In genomic region chr22:40637181-40638150, GRCh38 we compare ENCODE assay signal across 8 cellular contexts. TPM values are rescaled to one million over a fixed set of nuclear protein-coding genes. Genes with fewer than 3 reads are reported as not detected.
DNase-seq lines count a peak whose midpoint lies in the region; ATAC-seq and TF ChIP-seq lines count a peak whose summit lies in the region.

No MANE protein-coding gene starts in this region.

- H3K79me2 ChIP-seq in MM.1S (ENCODE audit: low read length): peaks cover 39% of the 10 kb centered on the region

- H3K27me3 ChIP-seq in MM.1S (replicated peaks; ENCODE audit: insufficient read depth, low read length) (no peaks in the 10 kb centered on the region), subcutaneous abdominal adipose tissue (ENCODE audit: control insufficient read depth in 5 of 5, insufficient read depth in 4 of 5, low read length in 5 of 5) (no peaks in the 10 kb centered on the region)

- H3K4me3 ChIP-seq in MM.1S (ENCODE audit: low read length): peak overlapping the region; percentile 84
- peak overlapping the region; percentile 78 to 96 (median 86) for H3K4me3 ChIP-seq in subcutaneous abdominal adipose tissue (ENCODE audit: low read depth in 1 of 5, low read length in 5 of 5)

- H3K9me2 ChIP-seq in MM.1S (replicated peaks; ENCODE audit: insufficient read depth, low read length): no peaks in the 10 kb centered on the region

- ATAC-seq in GM19397 (IDR thresholded peaks at IDR 0.05; ENCODE audit: unreplicated experiment): no peak

- CTCF ChIA-PET in activated CD4-positive, alpha-beta memory T cell treated with anti-CD3 and anti-CD28 coated beads, Interleukin-2, amount 10 ng/mL, durations not matched to agents 7 days and 5 days (lab: Charles Lee): interaction anchor here (1.0 to 2.5 kb wide), 9 partner anchors 9 to 262 kb away, joined by 4 to 28 read pairs (median 6); no protein-coding TSS in a partner anchor

- no peaks in the 10 kb centered on the region for H3F3A ChIP-seq in MM.1S (ENCODE audit: insufficient read depth, low read length)

- peaks cover 27% of the 10 kb centered on the region for H3K4me1 Mint-ChIP-seq in activated CD4-positive, alpha-beta memory T cell treated with anti-CD3 and anti-CD28 coated beads, Interleukin-2, amount 10 ng/mL, durations not matched to agents 7 days and 5 days
- peaks cover 29% of the 10 kb centered on the region for H3K4me1 Mint-ChIP-seq in nephron

- POLR2A ChIA-PET in activated CD4-positive, alpha-beta memory T cell treated with anti-CD3 and anti-CD28 coated beads, Interleukin-2, amount 10 ng/mL, durations not matched to agents 7 days and 5 days (lab: Charles Lee): interaction anchor here (0.7 to 6.1 kb wide), 27 partner anchors 9 to 982 kb away, joined by 3 to 59 read pairs (median 3); partner anchors contain the start of gene RANGAP1

- H4K20me1 ChIP-seq in MM.1S (ENCODE audit: insufficient read depth, low read length): 0 out of 2 replicates have a peak, but pooled peaks cover 6% of the 10 kb centered on the region

- H3K4me1 ChIP-seq in MM.1S (ENCODE audit: low read length): peaks cover 7% of the 10 kb centered on the region
- peaks cover 5 to 34% (median 33%) of the 10 kb centered on the region in 5 donors for H3K4me1 ChIP-seq in subcutaneous abdominal adipose tissue (ENCODE audit: control insufficient read depth in 5 of 5, insufficient read depth in 5 of 5, low read length in 5 of 5)

- H3K9me3 Mint-ChIP-seq in activated CD4-positive, alpha-beta memory T cell treated with anti-CD3 and anti-CD28 coated beads, Interleukin-2, amount 10 ng/mL, durations not matched to agents 7 days and 5 days: no peaks in the 10 kb centered on the region
- no peaks in the 10 kb centered on the region for H3K9me3 Mint-ChIP-seq in nephron

- H3K9me3 ChIP-seq in MM.1S (replicated peaks; ENCODE audit: insufficient read depth, low read length) (no peaks in the 10 kb centered on the region), subcutaneous abdominal adipose tissue (ENCODE audit: control insufficient read depth in 5 of 5, low read length in 5 of 5) (no peaks in the 10 kb centered on the region)

- H3K36me3 ChIP-seq in MM.1S (replicated peaks; ENCODE audit: insufficient read depth, low read length): no peaks in the 10 kb centered on the region
- no peaks in the 10 kb centered on the region for H3K36me3 ChIP-seq in subcutaneous abdominal adipose tissue (ENCODE audit: control insufficient read depth in 5 of 5, insufficient read depth in 5 of 5, low read length in 5 of 5)

- peaks cover 6% of the 10 kb centered on the region for H3K36me3 Mint-ChIP-seq in activated CD4-positive, alpha-beta memory T cell treated with anti-CD3 and anti-CD28 coated beads, Interleukin-2, amount 10 ng/mL, durations not matched to agents 7 days and 5 days (ENCODE audit: low read depth)
- peaks cover 4% of the 10 kb centered on the region for H3K36me3 Mint-ChIP-seq in nephron (ENCODE audit: low read depth)

- peak overlapping the region; percentile 91 for H3K4me3 Mint-ChIP-seq in activated CD4-positive, alpha-beta memory T cell treated with anti-CD3 and anti-CD28 coated beads, Interleukin-2, amount 10 ng/mL, durations not matched to agents 7 days and 5 days
- peak overlapping the region; percentile 90 to 96 (median 91) for H3K4me3 Mint-ChIP-seq in nephron

- no peaks in the 10 kb centered on the region for H3K27me3 Mint-ChIP-seq in activated CD4-positive, alpha-beta memory T cell treated with anti-CD3 and anti-CD28 coated beads, Interleukin-2, amount 10 ng/mL, durations not matched to agents 7 days and 5 days
- no peaks in the 10 kb centered on the region for H3K27me3 Mint-ChIP-seq in nephron (ENCODE audit: low read depth)

- H3K27ac ChIP-seq in MM.1S (ENCODE audit: low read length) (no peak overlapping the region), epithelial cell of prostate (peak overlapping the region; percentile 62), subcutaneous abdominal adipose tissue (ENCODE audit: low read depth, low read length) (peak overlapping the region; percentile 88)

- H3K9ac ChIP-seq in MM.1S (ENCODE audit: low read length): peak overlapping the region; percentile 57
- peak overlapping the region; percentile 75 to 97 (median 88) for H3K9ac ChIP-seq in subcutaneous abdominal adipose tissue (ENCODE audit: low read length in 5 of 5)

- DNase-seq in activated T-cell treated with anti-CD3 and anti-CD28 coated beads for 1 hour (ENCODE audit: low read depth) (peak; percentile 45), MM.1S (peak; percentile 44), epithelial cell of prostate (ENCODE audit: low read depth, low spot score) (no peak)
- DNase-seq in activated T-cell treated with anti-CD3 and anti-CD28 coated beads, Interleukin-2, amount 50 U/mL, for 48 hours: no peak
- DNase-seq in activated CD4-positive, alpha-beta memory T cell treated with anti-CD3 and anti-CD28 coated beads, Interleukin-2, amount 10 ng/mL, durations not matched to agents 7 days and 5 days: peak; percentile 64

- peak overlapping the region; percentile 91 for H3K27ac Mint-ChIP-seq in activated CD4-positive, alpha-beta memory T cell treated with anti-CD3 and anti-CD28 coated beads, Interleukin-2, amount 10 ng/mL, durations not matched to agents 7 days and 5 days
- peak overlapping the region; percentile 85 to 94 (median 89) for H3K27ac Mint-ChIP-seq in nephron

- peak overlapping the region; percentile 79 for H3K4me2 ChIP-seq in MM.1S (ENCODE audit: low read depth, low read length)

- TF ChIP-seq CTCF in MM.1S (IDR thresholded peaks at IDR 0.05; ENCODE audit: low read length) (no peak), nephron (IDR thresholded peaks at IDR 0.05; ENCODE audit: unreplicated experiment in 3 of 3) (no peak)

- H2AFZ ChIP-seq in MM.1S (ENCODE audit: low read length): peak overlapping the region; percentile 96

RNA-seq across cellular contexts. Expression of gene MRTFA, which starts 0.9 kb away (rescaled TPM):
- total RNA-seq in activated CD4-positive, alpha-beta memory T cell treated with anti-CD3 and anti-CD28 coated beads, Interleukin-2, amount 10 ng/mL, durations not matched to agents 7 days and 5 days: 10 to 100 TPM; 58.5 to 61.5 TPM

RNA-seq across cellular contexts. Expression of gene MCHR1, which starts 41.8 kb away (rescaled TPM):
- total RNA-seq in activated CD4-positive, alpha-beta memory T cell treated with anti-CD3 and anti-CD28 coated beads, Interleukin-2, amount 10 ng/mL, durations not matched to agents 7 days and 5 days: not detected

Comparison
In these comparisons a context has a peak if more than half of its experiments do, and no peak if none do; other contexts are left out.
1. DNase-seq: peak in activated T-cell treated with anti-CD3 and anti-CD28 coated beads for 1 hour (single experiment), MM.1S (single experiment) and activated CD4-positive, alpha-beta memory T cell treated with anti-CD3 and anti-CD28 coated beads, Interleukin-2, amount 10 ng/mL, durations not matched to agents 7 days and 5 days (single experiment); none in activated T-cell treated with anti-CD3 and anti-CD28 coated beads, Interleukin-2, amount 50 U/mL, for 48 hours (0 of 2) and epithelial cell of prostate (single experiment).